Comparison of ENCODE assay signal across 8 cellular contexts in the genomic region with DNA sequence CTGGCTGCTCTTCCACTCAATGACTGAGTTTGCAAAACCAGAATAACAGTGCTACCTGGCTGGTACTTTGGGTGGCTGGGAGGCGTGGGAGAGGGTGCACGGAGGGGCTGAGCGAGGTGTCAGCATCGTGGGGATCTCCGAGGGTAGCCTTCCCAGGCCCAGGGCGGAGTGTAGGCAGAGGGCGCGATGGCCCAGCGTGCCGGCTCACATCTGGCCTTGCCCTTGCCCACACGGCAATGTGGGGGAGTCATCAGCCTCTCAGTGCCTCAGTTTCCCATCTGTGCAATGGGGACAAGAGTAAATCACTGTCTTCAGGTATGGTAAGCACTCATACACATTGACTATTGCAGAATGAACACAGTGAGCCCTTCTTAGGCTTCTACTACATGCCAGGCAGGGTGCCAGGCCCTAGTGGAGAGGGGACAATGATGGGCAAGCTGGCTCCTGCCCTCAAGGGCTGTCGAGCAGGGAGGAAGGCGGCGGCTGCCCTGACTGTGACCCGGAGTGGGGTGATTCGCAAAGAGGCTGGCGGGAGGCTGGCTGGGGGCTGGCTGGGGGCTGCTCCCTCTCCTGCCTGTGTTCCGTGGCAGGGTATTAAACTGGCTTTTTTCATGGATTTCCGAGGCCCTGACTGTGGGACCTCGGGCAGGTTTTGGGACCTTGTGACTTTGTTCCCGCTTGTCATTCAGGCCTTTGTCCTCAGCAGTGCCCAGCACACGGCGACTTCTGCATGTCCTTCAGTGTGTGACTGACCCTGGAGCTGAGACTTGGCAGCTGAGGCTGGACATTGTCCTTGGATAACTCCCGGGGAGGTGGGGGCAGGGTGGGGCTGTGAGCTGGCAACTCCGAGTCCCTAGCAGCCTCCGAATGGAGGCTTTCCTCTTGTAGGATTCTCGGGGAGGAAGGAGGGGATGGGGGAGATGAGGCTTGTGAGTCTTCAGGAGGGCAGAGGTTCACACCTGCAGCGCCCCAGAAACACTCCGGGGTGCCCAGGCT.
DNase-seq lines count a peak whose midpoint lies in the region; ATAC-seq, FAIRE-seq and TF ChIP-seq lines count a peak whose summit lies in the region.
"Had no signal": no experiment of that assay in that cellular context is flagged by ENCODE, and none has a peak within 500 bp of the region (broad histone marks: within the 10 kb centered on the region; RNA-seq: fewer than 3 reads in every experiment).

No MANE protein-coding gene starts in this region.

- H3K4me3 ChIP-seq in MG63: no peak overlapping the region
- no peak overlapping the region for H3K4me3 ChIP-seq in HepG2 (replicated peaks in 1 of 3; ENCODE audit: insufficient read depth in 1 of 3, low read depth in 2 of 3, low read length in 3 of 3)
- no peak overlapping the region for H3K4me3 ChIP-seq in testis

- no peak for FAIRE-seq in HepG2 (lab: Jason Lieb, UNC)

- H3K4me2 ChIP-seq in HepG2 (ENCODE audit: low read depth, low read length): no peak overlapping the region

- peaks cover 95% of the 10 kb centered on the region for H4K20me1 ChIP-seq in HepG2 (ENCODE audit: insufficient read depth, low read length)

- H3K36me3 ChIP-seq in MG63 (peaks cover 82% of the 10 kb centered on the region), HepG2 (replicated peaks in 1 of 2; ENCODE audit: control insufficient read depth in 1 of 2, insufficient read depth in 2 of 2, low read length in 2 of 2) (peaks cover 8 to 13% of the 10 kb centered on the region in 2 experiments; a peak in 4 of 5 replicates), testis (ENCODE audit: low read depth, missing control alignments) (no peaks in the 10 kb centered on the region)

- no peaks in the 10 kb centered on the region for H3K9me3 Mint-ChIP-seq in activated T-helper 2 cell treated with anti-CD3 and anti-CD28 coated beads, Interferon-gamma antibody, Interleukin-2, Interleukin-4, amounts not matched to agents 10 μg/mL and 5 μg/mL and 100 μg/mL, durations not matched to agents 14 hours and 24 hours and 36 hours

- H3K9ac ChIP-seq in HepG2 (ENCODE audit: insufficient read depth, low read depth, low read length): no peak overlapping the region

- no peak for TF ChIP-seq POLR2A in HepG2 (IDR thresholded peaks at IDR 0.05; ENCODE audit: insufficient read depth in 1 of 2, low read depth in 2 of 2, low read length in 2 of 2)
- no peak for TF ChIP-seq POLR2A in testis (IDR thresholded peaks at IDR 0.05)

- no peak for TF ChIP-seq RAD21 in HepG2 (CRISPR knock-in tag; IDR thresholded peaks at IDR 0.05)

- H3K27ac Mint-ChIP-seq in activated T-helper 2 cell treated with anti-CD3 and anti-CD28 coated beads, Interferon-gamma antibody, Interleukin-2, Interleukin-4, amounts not matched to agents 10 μg/mL and 5 μg/mL and 100 μg/mL, durations not matched to agents 14 hours and 24 hours and 36 hours: peak overlapping the region; percentile 72

- H3K27me3 Mint-ChIP-seq in activated T-helper 2 cell treated with anti-CD3 and anti-CD28 coated beads, Interferon-gamma antibody, Interleukin-2, Interleukin-4, amounts not matched to agents 10 μg/mL and 5 μg/mL and 100 μg/mL, durations not matched to agents 14 hours and 24 hours and 36 hours (ENCODE audit: low read depth): no peaks in the 10 kb centered on the region

- H3K9me3 ChIP-seq in MG63 (no peaks in the 10 kb centered on the region), HepG2 (ENCODE audit: low read length) (no peaks in the 10 kb centered on the region), testis (no peaks in the 10 kb centered on the region)

- H3K27ac ChIP-seq in HepG2 (ENCODE audit: extremely low read length, insufficient read depth, low read length) (peak overlapping the region; percentile 9), testis (peak overlapping the region; percentile 35 to 69)

- 89% methylated on average over 22 of the region's 29 CpGs for WGBS in HepG2 (ENCODE audit: low lambda C conversion rate)
- WGBS in testis, 2 donors: 39 to 57% methylated on average over 4 to 29 of the region's 29 CpGs

- no peak for TF ChIP-seq CTCF in HepG2 (CRISPR knock-in tag; IDR thresholded peaks at IDR 0.05)
- no peak for TF ChIP-seq CTCF in testis (IDR thresholded peaks at IDR 0.05)

- H3K4me1 ChIP-seq in HepG2 (ENCODE audit: insufficient read depth, low read length): peaks cover 99% of the 10 kb centered on the region
- peaks cover 98% of the 10 kb centered on the region for H3K4me1 ChIP-seq in testis

- TF ChIP-seq EP300 in HepG2 (IDR thresholded peaks at IDR 0.05; ENCODE audit: low read depth in 2 of 2, low read length in 2 of 2) (no peak), HepG2 (CRISPR knock-in tag; IDR thresholded peaks at IDR 0.05; ENCODE audit: borderline replicate concordance) (no peak)

- H3K27me3 ChIP-seq in MG63 (no peaks in the 10 kb centered on the region), HepG2 (ENCODE audit: control insufficient read depth in 1 of 2, insufficient read depth in 2 of 2, low read length in 2 of 2) (no peaks in the 10 kb centered on the region), testis (no peaks in the 10 kb centered on the region)

- CTCF ChIA-PET in HepG2 (lab: Yijun Ruan, JAX; ENCODE audit: low intra/inter-chr PET ratio, low total read pairs): no interaction called here

- no peak overlapping the region for H2AFZ ChIP-seq in HepG2 (ENCODE audit: low read length)

- H3K36me3 Mint-ChIP-seq in activated T-helper 2 cell treated with anti-CD3 and anti-CD28 coated beads, Interferon-gamma antibody, Interleukin-2, Interleukin-4, amounts not matched to agents 10 μg/mL and 5 μg/mL and 100 μg/mL, durations not matched to agents 14 hours and 24 hours and 36 hours (ENCODE audit: low read depth): peaks cover 30% of the 10 kb centered on the region

- intact Hi-C loops in activated T-helper 2 cell treated with anti-CD3 and anti-CD28 coated beads, Interferon-gamma antibody, Interleukin-2, Interleukin-4, amounts not matched to agents 10 μg/mL and 5 μg/mL and 100 μg/mL, durations not matched to agents 14 hours and 24 hours and 36 hours (cut with micrococcal nuclease): no loop called here
- intact Hi-C loops in HepG2 (cut with micrococcal nuclease; ENCODE audit: unreplicated experiment): no loop called here
- intact Hi-C loops in testis (cut with DNase I; ENCODE audit: low total_unique reads): no loop called here

- ATAC-seq in HepG2 (no peak), HG02588 (IDR thresholded peaks at IDR 0.05; ENCODE audit: unreplicated experiment) (no peak), HG03469 (IDR thresholded peaks at IDR 0.05; ENCODE audit: unreplicated experiment) (no peak)

- in situ Hi-C loops in HepG2 (cut with HindIII; ENCODE audit: extremely low pct_ligation_motif_present, low pct_unique_long_range_greater_than_20kb): no loop called here

- peaks cover 93% of the 10 kb centered on the region for H3K79me2 ChIP-seq in HepG2 (ENCODE audit: insufficient read depth, low read length)

- POLR2A ChIA-PET in HepG2 (lab: Yijun Ruan, JAX): interaction anchor here (1.0 to 3.3 kb wide), 2 partner anchors 9 to 10 kb away, joined by 4 to 23 read pairs; no protein-coding TSS in a partner anchor

- BruUV-seq in HepG2 (replicated peaks; lab: Mats Ljungman, UMichigan): no TSS peak

- H3K4me3 Mint-ChIP-seq in activated T-helper 2 cell treated with anti-CD3 and anti-CD28 coated beads, Interferon-gamma antibody, Interleukin-2, Interleukin-4, amounts not matched to agents 10 μg/mL and 5 μg/mL and 100 μg/mL, durations not matched to agents 14 hours and 24 hours and 36 hours (ENCODE audit: low read depth): no peak overlapping the region

- peaks cover 58% of the 10 kb centered on the region for H3K4me1 Mint-ChIP-seq in activated T-helper 2 cell treated with anti-CD3 and anti-CD28 coated beads, Interferon-gamma antibody, Interleukin-2, Interleukin-4, amounts not matched to agents 10 μg/mL and 5 μg/mL and 100 μg/mL, durations not matched to agents 14 hours and 24 hours and 36 hours (ENCODE audit: low read depth)

- DNase-seq in MG63 (peak; percentile 48), HepG2 (ENCODE audit: low spot score) (no peak), testis (peak; percentile 89), UCSD-AML1 (lab: John Stamatoyannopoulos, UW; ENCODE audit: unreplicated experiment) (no peak)
- DNase-seq in activated T-helper 2 cell treated with anti-CD3 and anti-CD28 coated beads, Interferon-gamma antibody, Interleukin-2, Interleukin-4, amounts not matched to agents 10 μg/mL and 5 μg/mL and 100 μg/mL, durations not matched to agents 14 hours and 24 hours and 36 hours (ENCODE audit: low spot score): no peak
- DNase-seq: stimulated activated CD4-positive, alpha-beta T cell treated with anti-CD3 and anti-CD28 coated beads, Interleukin-2, amount 100 ng/mL, for 48 hours had no signal

TF ChIP-seq in HepG2, 621 proteins besides CTCF, POLR2A, EP300 and RAD21 (continues in another document):
- TF ChIP-seq U2AF2 (IDR thresholded peaks at IDR 0.05; ENCODE audit: low read depth, low read length) (no peak), ZNF883 (CRISPR knock-in tag; IDR thresholded peaks at IDR 0.05; ENCODE audit: not compliant biosample characterization) (peak; percentile 26), HNRNPL (IDR thresholded peaks at IDR 0.05; ENCODE audit: low read depth, low read length) (0 out of 2 replicates have a peak, but pooled peaks have one; percentile 12), ZNF589 (CRISPR knock-in tag; conservative IDR thresholded peaks at IDR 0.05) (no peak), NFKBIZ (CRISPR knock-in tag; IDR thresholded peaks at IDR 0.05) (no peak), KLF11 (CRISPR knock-in tag; IDR thresholded peaks at IDR 0.05) (no peak), KLF6 (CRISPR knock-in tag; IDR thresholded peaks at IDR 0.05) (no peak)
- TF ChIP-seq, protein P1, sequence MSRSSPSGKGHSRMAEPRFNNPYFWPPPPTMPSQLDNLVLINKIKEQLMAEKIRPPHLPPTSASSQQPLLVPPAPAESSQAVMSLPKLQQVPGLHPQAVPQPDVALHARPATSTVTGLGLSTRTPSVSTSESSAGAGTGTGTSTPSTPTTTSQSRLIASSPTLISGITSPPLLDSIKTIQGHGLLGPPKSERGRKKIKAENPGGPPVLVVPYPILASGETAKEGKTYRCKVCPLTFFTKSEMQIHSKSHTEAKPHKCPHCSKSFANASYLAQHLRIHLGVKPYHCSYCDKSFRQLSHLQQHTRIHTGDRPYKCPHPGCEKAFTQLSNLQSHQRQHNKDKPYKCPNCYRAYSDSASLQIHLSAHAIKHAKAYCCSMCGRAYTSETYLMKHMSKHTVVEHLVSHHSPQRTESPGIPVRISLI (CRISPR knock-in tag; IDR thresholded peaks at IDR 0.05; ENCODE audit: borderline replicate concordance): no peak
- TF ChIP-seq, protein P2, sequence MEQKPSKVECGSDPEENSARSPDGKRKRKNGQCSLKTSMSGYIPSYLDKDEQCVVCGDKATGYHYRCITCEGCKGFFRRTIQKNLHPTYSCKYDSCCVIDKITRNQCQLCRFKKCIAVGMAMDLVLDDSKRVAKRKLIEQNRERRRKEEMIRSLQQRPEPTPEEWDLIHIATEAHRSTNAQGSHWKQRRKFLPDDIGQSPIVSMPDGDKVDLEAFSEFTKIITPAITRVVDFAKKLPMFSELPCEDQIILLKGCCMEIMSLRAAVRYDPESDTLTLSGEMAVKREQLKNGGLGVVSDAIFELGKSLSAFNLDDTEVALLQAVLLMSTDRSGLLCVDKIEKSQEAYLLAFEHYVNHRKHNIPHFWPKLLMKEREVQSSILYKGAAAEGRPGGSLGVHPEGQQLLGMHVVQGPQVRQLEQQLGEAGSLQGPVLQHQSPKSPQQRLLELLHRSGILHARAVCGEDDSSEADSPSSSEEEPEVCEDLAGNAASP (CRISPR knock-in tag; IDR thresholded peaks at IDR 0.05; ENCODE audit: borderline replicate concordance): peak; percentile 46; the same call in 1 of the 2 replicates

Comparison
In these comparisons a context has a peak if more than half of its experiments do, and no peak if none do; other contexts are left out.
1. DNase-seq: peak in MG63 (single experiment) and testis (single experiment); none in activated T-helper 2 cell treated with anti-CD3 and anti-CD28 coated beads, Interferon-gamma antibody, Interleukin-2, Interleukin-4, amounts not matched to agents 10 μg/mL and 5 μg/mL and 100 μg/mL, durations not matched to agents 14 hours and 24 hours and 36 hours (single experiment), HepG2 (single experiment) and UCSD-AML1 (single experiment).